ENCODE assay signal across 1 cellular context in the genomic region with DNA sequence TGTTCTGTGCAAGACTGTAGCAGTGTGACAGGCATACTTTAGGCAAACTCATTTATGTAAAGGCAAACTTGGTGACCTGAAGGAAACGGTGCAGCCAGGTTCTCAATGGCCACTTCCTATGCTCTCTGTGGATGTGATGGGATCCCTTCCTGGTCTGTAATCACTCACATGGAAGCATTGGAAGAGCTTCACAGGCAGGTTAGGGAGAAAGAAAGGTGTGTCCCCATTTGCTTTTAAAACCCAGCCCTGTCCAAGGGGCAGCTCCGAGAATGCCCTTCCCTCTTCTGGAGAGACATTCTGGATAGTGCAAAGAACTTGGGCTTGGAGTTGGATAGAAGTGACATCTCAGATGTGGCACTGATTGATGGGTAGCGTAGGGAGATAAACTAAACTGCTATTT.
TF ChIP-seq lines count a peak whose summit lies in the region.

No MANE protein-coding gene starts in this region.

TF ChIP-seq in WTC11, 78 proteins besides CTCF, POLR2A, EP300 and RAD21 (continued from another document):
- TF ChIP-seq, protein P1, sequence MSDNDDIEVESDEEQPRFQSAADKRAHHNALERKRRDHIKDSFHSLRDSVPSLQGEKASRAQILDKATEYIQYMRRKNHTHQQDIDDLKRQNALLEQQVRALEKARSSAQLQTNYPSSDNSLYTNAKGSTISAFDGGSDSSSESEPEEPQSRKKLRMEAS (CRISPR knock-in tag; IDR thresholded peaks at IDR 0.05): no peak
- TF ChIP-seq MYBL2 (CRISPR knock-in tag; IDR thresholded peaks at IDR 0.05) (no peak), TEAD4 (CRISPR knock-in tag; IDR thresholded peaks at IDR 0.05) (no peak), RELA (CRISPR knock-in tag; IDR thresholded peaks at IDR 0.05; ENCODE audit: borderline replicate concordance) (no peak)
- TF ChIP-seq, protein P2, sequence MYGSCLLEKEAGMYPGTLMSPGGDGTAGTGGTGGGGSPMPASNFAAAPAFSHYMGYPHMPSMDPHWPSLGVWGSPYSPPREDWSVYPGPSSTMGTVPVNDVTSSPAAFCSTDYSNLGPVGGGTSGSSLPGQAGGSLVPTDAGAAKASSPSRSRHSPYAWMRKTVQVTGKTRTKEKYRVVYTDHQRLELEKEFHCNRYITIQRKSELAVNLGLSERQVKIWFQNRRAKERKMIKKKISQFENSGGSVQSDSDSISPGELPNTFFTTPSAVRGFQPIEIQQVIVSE (CRISPR knock-in tag; IDR thresholded peaks at IDR 0.05; ENCODE audit: borderline replicate concordance): no peak
TF ChIP-seq in WTC11: peak in this region for 0.
